33 cellular contexts compared by ENCODE assay signal in the genomic region with DNA sequence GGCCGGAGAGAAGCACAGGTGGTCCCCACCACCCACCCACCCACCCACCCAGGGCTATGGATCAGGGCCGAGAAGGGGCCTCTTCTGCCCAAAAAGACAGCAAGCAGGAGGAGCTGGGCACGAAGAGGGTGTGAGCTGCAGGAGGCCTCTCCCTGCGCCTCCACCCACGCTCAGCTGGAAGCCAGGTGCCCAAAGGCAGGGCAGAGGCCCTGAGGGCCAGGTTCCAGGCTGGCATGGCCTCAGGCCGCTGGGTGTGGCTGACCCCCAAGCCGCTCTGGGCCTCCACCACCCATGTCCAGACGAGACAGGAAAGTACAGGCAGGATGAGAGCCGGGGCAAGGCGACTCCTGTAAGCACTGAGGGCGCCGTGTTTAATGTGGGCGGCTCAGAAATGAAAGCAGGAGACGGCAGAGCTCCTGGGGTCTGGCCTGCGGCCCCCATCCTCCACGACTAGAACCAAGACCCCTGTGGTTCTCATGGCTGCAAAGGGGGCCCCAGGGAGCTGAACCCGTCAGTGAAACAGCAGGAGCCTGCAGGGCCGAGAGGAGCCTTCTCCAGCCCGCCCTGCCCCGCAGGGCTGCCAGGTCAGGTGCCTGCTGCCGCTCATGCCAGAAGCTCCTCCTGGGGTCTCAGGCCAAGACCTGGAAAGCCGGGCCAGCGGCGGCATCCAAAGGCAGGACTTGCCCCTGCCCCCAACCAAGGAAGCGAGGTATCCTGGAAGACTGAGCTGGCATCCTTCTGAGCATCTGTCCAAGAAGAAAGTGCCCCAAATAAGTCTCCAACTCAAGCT.
"Had no signal": no experiment of that assay in that cellular context is flagged by ENCODE, and none has a peak within 500 bp of the region (broad histone marks: within the 10 kb centered on the region; RNA-seq: fewer than 3 reads in every experiment).

No MANE protein-coding gene starts in this region.

- H3K27ac ChIP-seq: coronary artery, left lung, lower lobe of right lung, neutrophil, ovary had no signal

- H3K9me3 ChIP-seq: lower lobe of right lung, neutrophil, ovary, vagina had no signal

- H3K4me3 Mint-ChIP-seq: activated B cell treated with CpG ODN at 0.5 μM for 24 hours; activated CD8-positive, alpha-beta memory T cell treated with anti-CD3 and anti-CD28 coated beads, Interleukin-2, amount 10 ng/mL, durations not matched to agents 7 days and 5 days; activated CD8-positive, alpha-beta T cell treated with anti-CD3 and anti-CD28 coated beads, Interleukin-2, amount 10 ng/mL, durations not matched to agents 7 days and 5 days; activated naive CD8-positive, alpha-beta T cell; effector memory CD8-positive, alpha-beta T cell; immature natural killer cell; nephron; stimulated activated effector memory CD8-positive, alpha-beta T cell treated with anti-CD3 and anti-CD28 coated beads, Interleukin-12 subunit alpha, Interleukin-12 subunit beta, amount 100 ng/mL, for 72 hours; stimulated activated naive CD8-positive, alpha-beta T cell treated with anti-CD3 and anti-CD28 coated beads, Interleukin-15, Interleukin-2, amounts not matched to agents 100 ng/mL and 50 ng/mL, for 24 hours; T-cell; T-helper 2 cell treated with Interferon-gamma antibody and Interleukin-4, amounts not matched to agents 5 μg/mL and 100 μg/mL, for 36 hours; type B pancreatic cell had no signal

- H3K27ac Mint-ChIP-seq: activated B cell treated with CpG ODN at 0.5 μM for 24 hours; activated CD8-positive, alpha-beta memory T cell treated with anti-CD3 and anti-CD28 coated beads, Interleukin-2, amount 10 ng/mL, durations not matched to agents 7 days and 5 days; activated CD8-positive, alpha-beta T cell treated with anti-CD3 and anti-CD28 coated beads, Interleukin-2, amount 10 ng/mL, durations not matched to agents 7 days and 5 days; activated naive CD8-positive, alpha-beta T cell; activated T-helper 2 cell treated with anti-CD3 and anti-CD28 coated beads, Interferon-gamma antibody, Interleukin-2, Interleukin-4, amounts not matched to agents 10 μg/mL and 5 μg/mL and 100 μg/mL, durations not matched to agents 14 hours and 24 hours and 36 hours; effector memory CD8-positive, alpha-beta T cell; immature natural killer cell; progenitor cell of endocrine pancreas; stimulated activated effector memory CD8-positive, alpha-beta T cell treated with anti-CD3 and anti-CD28 coated beads, Interleukin-12 subunit alpha, Interleukin-12 subunit beta, amount 100 ng/mL, for 72 hours; stimulated activated naive CD8-positive, alpha-beta T cell treated with anti-CD3 and anti-CD28 coated beads, Interleukin-15, Interleukin-2, amounts not matched to agents 100 ng/mL and 50 ng/mL, for 24 hours; T-cell; T-helper 2 cell treated with Interferon-gamma antibody and Interleukin-4, amounts not matched to agents 5 μg/mL and 100 μg/mL, for 36 hours; type B pancreatic cell had no signal

- H3K9me3 Mint-ChIP-seq: activated T-helper 2 cell treated with anti-CD3 and anti-CD28 coated beads, Interferon-gamma antibody, Interleukin-2, Interleukin-4, amounts not matched to agents 10 μg/mL and 5 μg/mL and 100 μg/mL, durations not matched to agents 14 hours and 24 hours and 36 hours; effector memory CD8-positive, alpha-beta T cell; immature natural killer cell; nephron; stimulated activated effector memory CD8-positive, alpha-beta T cell treated with anti-CD3 and anti-CD28 coated beads, Interleukin-12 subunit alpha, Interleukin-12 subunit beta, amount 100 ng/mL, for 72 hours; stimulated activated naive CD8-positive, alpha-beta T cell treated with anti-CD3 and anti-CD28 coated beads, Interleukin-15, Interleukin-2, amounts not matched to agents 100 ng/mL and 50 ng/mL, for 24 hours; T-cell; T-helper 2 cell treated with Interferon-gamma antibody and Interleukin-4, amounts not matched to agents 5 μg/mL and 100 μg/mL, for 36 hours; type B pancreatic cell had no signal

- H3K27me3 ChIP-seq: left lung, neutrophil, ovary, vagina had no signal

- H3K4me3 ChIP-seq: coronary artery, left lung, lower lobe of right lung, ovary, skin epidermis, vagina had no signal

- H3K27me3 Mint-ChIP-seq: activated B cell treated with CpG ODN at 0.5 μM for 24 hours; activated CD8-positive, alpha-beta memory T cell treated with anti-CD3 and anti-CD28 coated beads, Interleukin-2, amount 10 ng/mL, durations not matched to agents 7 days and 5 days; activated naive CD8-positive, alpha-beta T cell; effector memory CD8-positive, alpha-beta T cell; progenitor cell of endocrine pancreas; stimulated activated naive CD8-positive, alpha-beta T cell treated with anti-CD3 and anti-CD28 coated beads, Interleukin-15, Interleukin-2, amounts not matched to agents 100 ng/mL and 50 ng/mL, for 24 hours; T-cell; type B pancreatic cell had no signal

- DNase-seq: activated B cell treated with CpG ODN at 0.5 μM for 24 hours; activated CD4-positive, alpha-beta T cell treated with anti-CD3 and anti-CD28 coated beads, Interleukin-2, amount 50 U/mL, for 1 hour; activated CD8-positive, alpha-beta memory T cell treated with anti-CD3 and anti-CD28 coated beads, Interleukin-2, amount 10 ng/mL, durations not matched to agents 7 days and 5 days; activated CD8-positive, alpha-beta T cell treated with anti-CD3 and anti-CD28 coated beads, Interleukin-2, amount 10 ng/mL, durations not matched to agents 7 days and 5 days; activated T-cell treated with anti-CD3 and anti-CD28 coated beads, Interleukin-2, amount 50 U/mL, for 48 hours; anterior cingulate cortex; cerebellar nuclear complex; effector memory CD8-positive, alpha-beta T cell; erythroblast; hypothalamus; immature natural killer cell; kidney glomerular epithelial cell; left lung; lower lobe of right lung; mesendoderm; ovary; stimulated activated CD4-positive, alpha-beta T cell treated with anti-CD3 and anti-CD28 coated beads, Interleukin-12 subunit alpha, Interleukin-12 subunit beta, amount 100 ng/mL, for 4 hours; stimulated activated CD4-positive, alpha-beta T cell treated with anti-CD3 and anti-CD28 coated beads, Interleukin-4, amount 100 ng/mL, for 24 hours; substantia nigra; T-cell had no signal

- H3K36me3 Mint-ChIP-seq: activated CD8-positive, alpha-beta memory T cell treated with anti-CD3 and anti-CD28 coated beads, Interleukin-2, amount 10 ng/mL, durations not matched to agents 7 days and 5 days; activated naive CD8-positive, alpha-beta T cell; immature natural killer cell; stimulated activated effector memory CD8-positive, alpha-beta T cell treated with anti-CD3 and anti-CD28 coated beads, Interleukin-12 subunit alpha, Interleukin-12 subunit beta, amount 100 ng/mL, for 72 hours; T-cell; type B pancreatic cell had no signal

- H3K4me1 ChIP-seq: left lung, lower lobe of right lung had no signal

- ATAC-seq: activated CD8-positive, alpha-beta memory T cell treated with anti-CD3 and anti-CD28 coated beads, Interleukin-2, amount 10 ng/mL, durations not matched to agents 7 days and 5 days; activated CD8-positive, alpha-beta T cell treated with anti-CD3 and anti-CD28 coated beads, Interleukin-2, amount 10 ng/mL, durations not matched to agents 7 days and 5 days; effector memory CD8-positive, alpha-beta T cell; left lung; lower lobe of right lung; sciatic nerve; stimulated activated effector memory CD8-positive, alpha-beta T cell treated with anti-CD3 and anti-CD28 coated beads, Interleukin-12 subunit alpha, Interleukin-12 subunit beta, amount 100 ng/mL, for 72 hours; T-cell had no signal

- H3K4me1 Mint-ChIP-seq: activated B cell treated with CpG ODN at 0.5 μM for 24 hours; activated CD8-positive, alpha-beta memory T cell treated with anti-CD3 and anti-CD28 coated beads, Interleukin-2, amount 10 ng/mL, durations not matched to agents 7 days and 5 days; immature natural killer cell; stimulated activated effector memory CD8-positive, alpha-beta T cell treated with anti-CD3 and anti-CD28 coated beads, Interleukin-12 subunit alpha, Interleukin-12 subunit beta, amount 100 ng/mL, for 72 hours; T-cell had no signal

- H3K36me3 ChIP-seq: left lung, lower lobe of right lung, neutrophil, ovary, vagina had no signal
